In genomic region chr1:2253036-2253796, GRCh38 we compare ENCODE assay signal across 1 cellular context.
TF ChIP-seq lines count a peak whose summit lies in the region.

No MANE protein-coding gene starts in this region.

TF ChIP-seq in IMR-90, 13 proteins besides CTCF, POLR2A, EP300 and RAD21:
- TF ChIP-seq USF2 (IDR thresholded peaks at IDR 0.05; ENCODE audit: low read depth, low read length), result no peak
- TF ChIP-seq MAZ (IDR thresholded peaks at IDR 0.05; ENCODE audit: borderline replicate concordance, low read depth, low read length), result no peak
- TF ChIP-seq NFE2L2 (IDR thresholded peaks at IDR 0.05; ENCODE audit: low read depth, low read length), result no peak
- no peak for TF ChIP-seq RCOR1 (IDR thresholded peaks at IDR 0.05; ENCODE audit: insufficient replicate concordance, low read length)
- TF ChIP-seq MXI1 (IDR thresholded peaks at IDR 0.05; ENCODE audit: borderline replicate concordance, low read depth, low read length), result no peak
- no peak for TF ChIP-seq MAFK (IDR thresholded peaks at IDR 0.05; ENCODE audit: low read depth, low read length)
- TF ChIP-seq RFX5 (IDR thresholded peaks at IDR 0.05; ENCODE audit: low read depth, low read length), result no peak
